In the genomic region with DNA sequence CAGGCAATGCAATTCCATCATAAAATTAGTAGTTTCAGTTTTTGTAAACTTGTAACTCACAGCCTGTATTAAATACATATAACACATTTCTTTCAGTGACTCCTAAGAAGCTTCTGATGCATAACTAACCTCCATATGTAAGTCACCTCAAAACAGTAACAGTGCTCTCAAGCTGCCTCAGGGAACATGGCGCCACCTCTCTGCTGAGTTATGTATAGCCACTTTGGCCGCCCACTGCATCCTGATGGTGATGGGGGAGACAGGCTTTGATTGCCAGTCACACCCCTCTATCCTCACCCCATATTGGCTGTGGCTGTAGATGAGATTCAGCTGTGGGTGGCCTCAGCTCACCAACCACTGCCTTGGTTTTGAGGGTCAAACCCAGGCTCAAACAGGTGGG, we compare ENCODE assay signal across 8 cellular contexts. TPM values are rescaled to one million over a fixed set of nuclear protein-coding genes. Genes with fewer than 3 reads are reported as not detected.
A peak's percentile ranks its signal among the peaks of the same experiment; 100 is the strongest.
DNase-seq lines count a peak whose midpoint lies in the region; ATAC-seq, FAIRE-seq and TF ChIP-seq lines count a peak whose summit lies in the region.

No MANE protein-coding gene starts in this region.

- no peak overlapping the region for H2BK20ac ChIP-seq in H1 (ENCODE audit: low read length)

- no peak for TF ChIP-seq POLR2A in H1 (IDR thresholded peaks at IDR 0.05; ENCODE audit: control extremely low read depth in 1 of 2, low read depth in 2 of 2, low read length in 2 of 2)

- H3K4me1 ChIP-seq in H1 (replicated peaks in 1 of 4; ENCODE audit: control insufficient read depth in 3 of 4, insufficient read depth in 4 of 4, low read length in 3 of 4), result no peaks in the 10 kb centered on the region
- no peaks in the 10 kb centered on the region for H3K4me1 ChIP-seq in smooth muscle cell (ENCODE audit: low read depth)

- no peak for TF ChIP-seq EP300 in H1 (IDR thresholded peaks at IDR 0.05; ENCODE audit: borderline replicate concordance in 1 of 2, low read depth in 2 of 2, low read length in 2 of 2)

- in situ Hi-C loops in Caki2 (cut with HindIII; ENCODE audit: low pct_unique_long_range_greater_than_20kb, low sequenced_read_pairs), result no loop called here
- in situ Hi-C loops in SK-MEL-5 (cut with HindIII; ENCODE audit: low pct_unique_long_range_greater_than_20kb, low sequenced_read_pairs), result no loop called here

- no peak overlapping the region for H3K9ac ChIP-seq in H1 (replicated peaks in 1 of 4; ENCODE audit: extremely low read depth in 1 of 4, low read depth in 3 of 4, low read length in 3 of 4)
- no peak overlapping the region for H3K9ac ChIP-seq in smooth muscle cell (ENCODE audit: low read depth)

- H3K18ac ChIP-seq in H1 (ENCODE audit: extremely low read depth, low read length), result no peak overlapping the region

- no peaks in the 10 kb centered on the region for H3F3A ChIP-seq in smooth muscle cell (ENCODE audit: low read depth)

- 70% methylated on average over 2 of the region's 2 CpGs; no CpG with 5 or more reads in 1 of the 2 experiments for whole genome bisulfite sequencing in H1 (ENCODE audit: extremely low coverage in 1 of 2, insufficient coverage in 1 of 2, insufficient read length in 1 of 2, insufficient replicate concordance in 2 of 2, low coverage in 1 of 2, low lambda C conversion rate in 2 of 2, missing lambda C conversion rate in 1 of 2), 2 experiments
- WGBS in smooth muscle cell (ENCODE audit: low lambda C conversion rate), result 92% methylated on average over 2 of the region's 2 CpGs

- H3K56ac ChIP-seq in H1 (replicated peaks; ENCODE audit: insufficient read length, low read depth, low read length), result no peak overlapping the region

- no peak for ATAC-seq in HG03095 (IDR thresholded peaks at IDR 0.05; ENCODE audit: unreplicated experiment)
- no peak for ATAC-seq in GM21619 (IDR thresholded peaks at IDR 0.05; ENCODE audit: unreplicated experiment)
- no peak for ATAC-seq in HG03342 (IDR thresholded peaks at IDR 0.05; ENCODE audit: unreplicated experiment)

- no peak overlapping the region for H2AK5ac ChIP-seq in H1 (ENCODE audit: low read depth, low read length)

- no peak for FAIRE-seq in H1 (lab: Jason Lieb, UNC)

- peak; percentile 10 for DNase-seq in Caki2 (ENCODE audit: low read depth)
- DNase-seq in HEK293T (ENCODE audit: extremely low spot score), result peak; percentile 32
- DNase-seq in SK-MEL-5 (ENCODE audit: low read depth, low spot score), result peak; percentile 49
- peak; percentile 57 to 71 for DNase-seq in H1 (ENCODE audit: low read depth in 1 of 2, low spot score in 2 of 2)
- no peak for DNase-seq in smooth muscle cell (lab: John Stamatoyannopoulos, UW; ENCODE audit: unreplicated experiment)

- CTCF ChIA-PET in HEK293T (lab: Yijun Ruan, JAX), result interaction anchor here (1.0 to 1.3 kb wide), 2 partner anchors 11 to 40 kb away, joined by 3 read pairs; no protein-coding TSS in a partner anchor
- CTCF ChIA-PET in H1 (lab: Charles Lee; ENCODE audit: partially characterized antibody), result interaction anchor here (0.7 to 4.1 kb wide), 26 partner anchors 10 to 369 kb away, joined by 3 to 35 read pairs (median 4); partner anchors contain the start of gene LRBA

- no peak overlapping the region for H2BK15ac ChIP-seq in H1 (ENCODE audit: low read length)

- POLR2A ChIA-PET in HEK293T (lab: Yijun Ruan, JAX) (interaction anchor here (1.6 kb wide), 1 partner anchor 14 kb away, joined by 4 read pairs; no protein-coding TSS in a partner anchor), H1 (lab: Charles Lee; ENCODE audit: partially characterized antibody) (interaction anchor here (1.2 to 1.5 kb wide), 2 partner anchors 54 to 55 kb away, joined by 3 read pairs; no protein-coding TSS in a partner anchor)

- H2BK12ac ChIP-seq in H1 (ENCODE audit: low read depth, low read length), result no peak overlapping the region

- no peaks in the 10 kb centered on the region; the same call in 1 of the 2 replicates for H3K79me1 ChIP-seq in H1 (ENCODE audit: low read depth, low read length)

- no peak overlapping the region for H3K4me2 ChIP-seq in H1 (ENCODE audit: insufficient read depth in 1 of 2, low read depth in 2 of 2, low read length in 2 of 2)
- H3K4me2 ChIP-seq in smooth muscle cell, result no peak overlapping the region

- H3K27ac ChIP-seq in H1 (ENCODE audit: low read depth, low read length), result no peak overlapping the region
- H3K27ac ChIP-seq in smooth muscle cell (ENCODE audit: low read depth), result no peak overlapping the region

- H3K27me3 ChIP-seq in H1 (replicated peaks in 1 of 4; ENCODE audit: control insufficient read depth in 3 of 4, extremely low read depth in 1 of 4, insufficient read depth in 3 of 4, low read length in 3 of 4) (no peaks in the 10 kb centered on the region), smooth muscle cell (ENCODE audit: low read depth) (no peaks in the 10 kb centered on the region)

- H4K8ac ChIP-seq in H1 (ENCODE audit: extremely low read depth, insufficient read depth, low read length), result no peak overlapping the region

- TF ChIP-seq RAD21 in H1 (IDR thresholded peaks at IDR 0.05 in 1 of 2, conservative IDR thresholded peaks at IDR 0.05 in 1 of 2; ENCODE audit: low read depth in 2 of 2, low read length in 2 of 2), result peak; percentile 41 to 57

- no peak overlapping the region for H3K14ac ChIP-seq in H1 (ENCODE audit: insufficient read length)

- TF ChIP-seq CTCF in H1 (IDR thresholded peaks at IDR 0.05; ENCODE audit: control extremely low read depth in 1 of 3, insufficient read depth in 1 of 3, low read depth in 1 of 3, low read length in 3 of 3), result peak; percentile 56 to 84 (median 81)
- peak; percentile 30 for TF ChIP-seq CTCF in smooth muscle cell (IDR thresholded peaks at IDR 0.05; ENCODE audit: borderline replicate concordance, insufficient read depth, poor library complexity, severe bottlenecking)

- H3K36me3 ChIP-seq in H1 (ENCODE audit: control insufficient read depth in 2 of 4, insufficient read depth in 4 of 4, low read length in 3 of 4) (peaks cover 0 to 21% (median 2%) of the 10 kb centered on the region in 4 experiments; a peak in 3 of 8 replicates), smooth muscle cell (ENCODE audit: low read depth) (no peaks in the 10 kb centered on the region)

- H2AFZ ChIP-seq in H1 (ENCODE audit: low read length) (no peak overlapping the region), smooth muscle cell (ENCODE audit: low read depth) (no peak overlapping the region)

- H3K4ac ChIP-seq in H1 (replicated peaks; ENCODE audit: insufficient read length, low read depth, low read length), result no peak overlapping the region

- no peak overlapping the region for H2BK120ac ChIP-seq in H1 (replicated peaks; ENCODE audit: low read depth, low read length)

- no peaks in the 10 kb centered on the region for H3K23me2 ChIP-seq in H1 (ENCODE audit: low read depth, low read length)

- H3K23ac ChIP-seq in H1 (ENCODE audit: insufficient read length), result no peak overlapping the region

- H3K9me3 ChIP-seq in H1 (ENCODE audit: insufficient read depth in 2 of 2, low read depth in 1 of 2, low read length in 1 of 2), result peaks cover 35 to 40% of the 10 kb centered on the region in 2 experiments
- H3K9me3 ChIP-seq in smooth muscle cell (replicated peaks; ENCODE audit: low read depth), result no peaks in the 10 kb centered on the region

- H4K91ac ChIP-seq in H1 (replicated peaks; ENCODE audit: insufficient read length, low read length), result no peak overlapping the region

- H4K20me1 ChIP-seq in H1 (replicated peaks in 1 of 2; ENCODE audit: control insufficient read depth in 1 of 2, insufficient read depth in 2 of 2, low read length in 2 of 2), result no peaks in the 10 kb centered on the region
- H4K20me1 ChIP-seq in smooth muscle cell (ENCODE audit: low read depth), result peaks cover 7% of the 10 kb centered on the region

- no peak overlapping the region for H4K5ac ChIP-seq in H1 (ENCODE audit: insufficient read length, low read depth, low read length)

- H2BK5ac ChIP-seq in H1 (ENCODE audit: low read depth, low read length), result no peak overlapping the region

- H3K79me2 ChIP-seq in H1 (ENCODE audit: control insufficient read depth in 1 of 2, insufficient read depth in 2 of 2, low read length in 2 of 2) (peaks cover 0 to 73% of the 10 kb centered on the region in 2 experiments; a peak in 3 of 4 replicates), smooth muscle cell (ENCODE audit: low read depth) (peaks cover 8% of the 10 kb centered on the region)

- H3K4me3 ChIP-seq in H1 (ENCODE audit: extremely low read depth in 1 of 4, insufficient read depth in 2 of 4, low read depth in 3 of 4, low read length in 4 of 4) (no peak overlapping the region), smooth muscle cell (no peak overlapping the region)

TF ChIP-seq in HEK293T, 16 proteins besides CTCF, POLR2A, EP300 and RAD21:
- TF ChIP-seq NFRKB (IDR thresholded peaks at IDR 0.05) (no peak), BHLHE40 (IDR thresholded peaks at IDR 0.05; ENCODE audit: borderline replicate concordance) (no peak)

TF ChIP-seq in H1, 55 proteins besides CTCF, POLR2A, EP300 and RAD21 (continues in another document):
- TF ChIP-seq PHF8 (conservative IDR thresholded peaks at IDR 0.05; ENCODE audit: low read depth, low read length) (no peak), GABPA (IDR thresholded peaks at IDR 0.05; ENCODE audit: borderline replicate concordance, insufficient read depth, low read length) (no peak), JUN (IDR thresholded peaks at IDR 0.05; ENCODE audit: low read depth, low read length) (no peak)

RNA-seq across cellular contexts. Expression of gene LRBA, which starts 54.3 kb away (rescaled TPM):
- total RNA-seq in Caki2 (2014; rRNA removed; shearing (Covaris generic); ENCODE audit: low replicate concordance), result 23.3 and 23.6 TPM in 2 replicates
- 30.2 and 31.0 TPM in 2 replicates for total RNA-seq in SK-MEL-5 (2014; rRNA removed; shearing (Covaris generic))
- polyA plus RNA-seq in SK-MEL-5 (2015; cell fraction: cytosol; rRNA removed), result 17.9 and 24.7 TPM in 2 replicates
- 9.0 and 11.3 TPM in 2 replicates for polyA plus RNA-seq in SK-MEL-5 (2015; cell fraction: nucleus; rRNA removed)
- total RNA-seq in H1 (2021; fragmentation: NEBNext Ultra II Directional; extraction: Animal tissue kit (Norgen Biotek cat#: 25700)), result 77.2 and 83.2 TPM in 2 replicates
- polyA plus RNA-seq in H1 (2011; rRNA removed) (32.5 and 54.6 TPM in 2 replicates), smooth muscle cell (1.6 and 3.1 TPM in 2 replicates)
- 44.3 TPM for polyA plus RNA-seq in H1 (2011; cell fraction: cytosol; rRNA removed)
- 54.2 TPM for polyA plus RNA-seq in H1 (2011; cell fraction: nucleus; rRNA removed)
- polyA plus RNA-seq in H1 (2012, experiment 1 of 2), result 48.4 to 60.5 TPM (median 54.0 TPM) in 4 replicates
- 4.0 TPM for polyA plus RNA-seq in H1 (2012, experiment 2 of 2)
- polyA plus RNA-seq in H1 (2013, experiment 1 of 2), result 27.2 TPM
- 22.2 TPM for polyA plus RNA-seq in H1 (2013, experiment 2 of 2)
- polyA minus RNA-seq in H1 (2011; rRNA and poly(A)+ RNA removed), result 249 and 294 TPM in 2 replicates
- polyA minus RNA-seq in H1 (2011; cell fraction: cytosol; rRNA and poly(A)+ RNA removed), result 80.2 TPM
- 387 TPM for polyA minus RNA-seq in H1 (2011; cell fraction: nucleus; rRNA and poly(A)+ RNA removed)
- 22.0 and 26.2 TPM in 2 replicates for total RNA-seq in smooth muscle cell
